ENCODE assay signal across 17 cellular contexts in genomic region chr2:38691994-38692393, GRCh38. TPM values are rescaled to one million over a fixed set of nuclear protein-coding genes. Genes with fewer than 3 reads are reported as not detected.
DNase-seq lines count a peak whose midpoint lies in the region; ATAC-seq and TF ChIP-seq lines count a peak whose summit lies in the region.
"Had no signal": no experiment of that assay in that cellular context is flagged by ENCODE, and none has a peak within 500 bp of the region (broad histone marks: within the 10 kb centered on the region; RNA-seq: fewer than 3 reads in every experiment).

No MANE protein-coding gene starts in this region.

- H3K27ac ChIP-seq in PC-9 (peak overlapping the region; percentile 87), body of pancreas (peak overlapping the region in 3 of 4 donors; percentile 75 to 83 (median 79)), smooth muscle cell (ENCODE audit: low read depth) (peak overlapping the region; percentile 98), left lung (peak overlapping the region in 1 of 2 donors; percentile 23)
- H3K27ac ChIP-seq: heart right ventricle, right atrium auricular region, SK-N-MC, WERI-Rb-1 had no signal

- BruUV-seq in PC-9 (replicated peaks; lab: Mats Ljungman, UMichigan), result no TSS peak

- H3K27me3 Mint-ChIP-seq in activated T-cell treated with anti-CD3 and anti-CD28 coated beads, Interleukin-2, amount 50 U/mL, for 24 hours, result no peaks in the 10 kb centered on the region

- no peak overlapping the region for H3K9ac ChIP-seq in smooth muscle cell (ENCODE audit: low read depth)

- H4K20me1 ChIP-seq in PC-9 (ENCODE audit: insufficient read depth) (no peaks in the 10 kb centered on the region), smooth muscle cell (ENCODE audit: low read depth) (no peaks in the 10 kb centered on the region)

- H3K4me1 ChIP-seq in PC-9 (replicated peaks; ENCODE audit: insufficient read depth), result peaks cover 55% of the 10 kb centered on the region
- peaks cover 67% of the 10 kb centered on the region for H3K4me1 ChIP-seq in body of pancreas
- H3K4me1 ChIP-seq in smooth muscle cell (ENCODE audit: low read depth), result peaks cover 4% of the 10 kb centered on the region
- peaks cover 7 to 12% of the 10 kb centered on the region in 2 donors for H3K4me1 ChIP-seq in left lung

- H3K4me1 Mint-ChIP-seq in activated T-cell treated with anti-CD3 and anti-CD28 coated beads, Interleukin-2, amount 50 U/mL, for 24 hours (ENCODE audit: low read depth), result peaks cover 58% of the 10 kb centered on the region

- no peaks in the 10 kb centered on the region for H3K79me2 ChIP-seq in PC-9 (ENCODE audit: low read depth)
- no peaks in the 10 kb centered on the region for H3K79me2 ChIP-seq in smooth muscle cell (ENCODE audit: low read depth)

- WGBS in body of pancreas, 2 donors, result 73 to 78% methylated on average over 2 of the region's 2 CpGs
- 88% methylated on average over 2 of the region's 2 CpGs for WGBS in smooth muscle cell (ENCODE audit: low lambda C conversion rate)

- TF ChIP-seq CTCF in PC-9 (conservative IDR thresholded peaks at IDR 0.05) (no peak), body of pancreas (IDR thresholded peaks at IDR 0.05) (no peak), smooth muscle cell (IDR thresholded peaks at IDR 0.05; ENCODE audit: borderline replicate concordance, insufficient read depth, poor library complexity, severe bottlenecking) (no peak), left lung (IDR thresholded peaks at IDR 0.05) (no peak)

- H3K27me3 ChIP-seq in PC-9 (ENCODE audit: insufficient read depth, low read depth) (no peaks in the 10 kb centered on the region), body of pancreas (no peaks in the 10 kb centered on the region), smooth muscle cell (ENCODE audit: low read depth) (no peaks in the 10 kb centered on the region), left lung (no peaks in the 10 kb centered on the region)
- H3K27me3 ChIP-seq: heart right ventricle, right atrium auricular region had no signal

- no peak overlapping the region for H3K4me3 ChIP-seq in PC-9
- H3K4me3 ChIP-seq in body of pancreas, result no peak overlapping the region
- no peak overlapping the region for H3K4me3 ChIP-seq in smooth muscle cell
- H3K4me3 ChIP-seq in left lung, result no peak overlapping the region
- H3K4me3 ChIP-seq: heart right ventricle, right atrium auricular region, SK-N-MC had no signal

- H3K9me3 ChIP-seq in PC-9 (ENCODE audit: insufficient read depth, low read depth), result no peaks in the 10 kb centered on the region
- H3K9me3 ChIP-seq in body of pancreas, result no peaks in the 10 kb centered on the region
- no peaks in the 10 kb centered on the region for H3K9me3 ChIP-seq in smooth muscle cell (replicated peaks; ENCODE audit: low read depth)
- H3K9me3 ChIP-seq in left lung, result no peaks in the 10 kb centered on the region
- H3K9me3 ChIP-seq: heart right ventricle, right atrium auricular region had no signal

- no peaks in the 10 kb centered on the region for H3K9me2 ChIP-seq in PC-9 (ENCODE audit: insufficient read depth)

- intact Hi-C loops in PC-9 (cut with micrococcal nuclease; ENCODE audit: unreplicated experiment) (no loop called here), body of pancreas (cut with DNase I) (no loop called here), left lung (cut with DNase I) (no loop called here)

- POLR2A ChIA-PET in PC-9 (lab: Charles Lee; ENCODE audit: unreplicated experiment), result no interaction called here

- peaks cover 84% of the 10 kb centered on the region for H3K36me3 Mint-ChIP-seq in activated T-cell treated with anti-CD3 and anti-CD28 coated beads, Interleukin-2, amount 50 U/mL, for 24 hours (ENCODE audit: low read depth)

- peaks cover 36% of the 10 kb centered on the region for H3F3A ChIP-seq in PC-9 (ENCODE audit: insufficient read depth, low read depth)
- peaks cover 25% of the 10 kb centered on the region for H3F3A ChIP-seq in smooth muscle cell (ENCODE audit: low read depth)

- H3K9me3 Mint-ChIP-seq in activated T-cell treated with anti-CD3 and anti-CD28 coated beads, Interleukin-2, amount 50 U/mL, for 24 hours, result no peaks in the 10 kb centered on the region
- H3K9me3 Mint-ChIP-seq: natural killer cell had no signal

- H3K36me3 ChIP-seq in PC-9 (ENCODE audit: low read depth) (no peaks in the 10 kb centered on the region), body of pancreas (replicated peaks in 1 of 2; ENCODE audit: insufficient read depth in 1 of 2, low read depth in 2 of 2) (no peaks in the 10 kb centered on the region), smooth muscle cell (ENCODE audit: low read depth) (no peaks in the 10 kb centered on the region), left lung (peaks cover 0 to 17% of the 10 kb centered on the region in 2 donors)
- H3K36me3 ChIP-seq: WERI-Rb-1 had no signal

- peak overlapping the region; percentile 74 for H3K27ac Mint-ChIP-seq in activated T-cell treated with anti-CD3 and anti-CD28 coated beads, Interleukin-2, amount 50 U/mL, for 24 hours

- DNase-seq in activated T-cell treated with anti-CD3 and anti-CD28 coated beads, Interleukin-2, amount 50 U/mL, for 24 hours, result no peak
- no peak for DNase-seq in activated T-cell treated with anti-CD3 and anti-CD28 coated beads for 4 hours
- DNase-seq in PC-9, result peak in 1 of 2 experiments; percentile 60
- DNase-seq in body of pancreas, result no peak
- no peak for DNase-seq in smooth muscle cell (lab: John Stamatoyannopoulos, UW; ENCODE audit: unreplicated experiment)
- no peak for DNase-seq in left lung
- DNase-seq: heart right ventricle, MM.1S, natural killer cell, NCI-H1436 treated with DMSO at 0.1 percent for 48 hours, NCI-H524 treated with DMSO at 0.1 percent for 48 hours, RPMI8226, WERI-Rb-1 had no signal

- ATAC-seq in body of pancreas (no peak), HG02763 (IDR thresholded peaks at IDR 0.05; ENCODE audit: unreplicated experiment) (no peak), left lung (no peak), HG02623 (IDR thresholded peaks at IDR 0.05; ENCODE audit: unreplicated experiment) (no peak)
- ATAC-seq: natural killer cell had no signal

- no peak overlapping the region for H3K4me3 Mint-ChIP-seq in activated T-cell treated with anti-CD3 and anti-CD28 coated beads, Interleukin-2, amount 50 U/mL, for 24 hours
- H3K4me3 Mint-ChIP-seq: natural killer cell had no signal

- no peak overlapping the region for H2AFZ ChIP-seq in PC-9
- H2AFZ ChIP-seq in smooth muscle cell (ENCODE audit: low read depth), result no peak overlapping the region

- no peak for TF ChIP-seq POLR2A in body of pancreas (IDR thresholded peaks at IDR 0.05)

- CTCF ChIA-PET in PC-9 (lab: Charles Lee), result no interaction called here

- H3K4me2 ChIP-seq in PC-9, result peak overlapping the region; percentile 14
- peak overlapping the region; percentile 13 for H3K4me2 ChIP-seq in smooth muscle cell

RNA-seq across cellular contexts. Expression of gene GALM, which starts 26.1 kb away (rescaled TPM):
- total RNA-seq in PC-9 (2021) (26.3 and 27.7 TPM in 2 replicates), body of pancreas (10 to 100 TPM in 1 of 2 donors, 1 to 10 TPM in 1; 7.5 to 20.4 TPM), smooth muscle cell (11.0 and 13.1 TPM in 2 replicates), left lung (10 to 100 TPM; 12.8 to 21.3 TPM)
- 8.5 and 18.9 TPM in 2 replicates for polyA plus RNA-seq in smooth muscle cell

RNA-seq across cellular contexts. Expression of gene SRSF7, which starts 59.2 kb away (rescaled TPM):
- total RNA-seq in PC-9 (2021) (110 and 111 TPM in 2 replicates), body of pancreas (10 to 100 TPM; 55.8 to 68.2 TPM), smooth muscle cell (92.5 and 122 TPM in 2 replicates), left lung (100 to 1,000 TPM in 1 of 2 donors, 10 to 100 TPM in 1; 83.3 to 139 TPM)
- 102 and 107 TPM in 2 replicates for polyA plus RNA-seq in smooth muscle cell
